28 cellular contexts compared by ENCODE assay signal in genomic region chr18:74113711-74114110, GRCh38. TPM values are rescaled to one million over a fixed set of nuclear protein-coding genes. Genes with fewer than 3 reads are reported as not detected.
A peak's percentile ranks its signal among the peaks of the same experiment; 100 is the strongest.
DNase-seq lines count a peak whose midpoint lies in the region; ATAC-seq and TF ChIP-seq lines count a peak whose summit lies in the region.
"Had no signal": no experiment of that assay in that cellular context is flagged by ENCODE, and none has a peak within 500 bp of the region (broad histone marks: within the 10 kb centered on the region; RNA-seq: fewer than 3 reads in every experiment).

No MANE protein-coding gene starts in this region.

- ATAC-seq in activated CD8-positive, alpha-beta T cell treated with anti-CD3 and anti-CD28 coated beads for 36 hours = peak; percentile 47
- ATAC-seq in activated CD4-positive, CD25-positive, alpha-beta regulatory T cell treated with anti-CD3 and anti-CD28 coated beads, Interleukin-2, amount 50 U/mL, for 24 hours = no peak
- ATAC-seq: activated naive CD4-positive, alpha-beta T cell treated with anti-CD3 and anti-CD28 coated beads, Interleukin-2, amount 50 U/mL, for 72 hours; activated T-helper 17 cell treated with anti-CD3 and anti-CD28 coated beads, Interleukin-2, amount 50 U/mL, for 72 hours; left lobe of liver; right cardiac atrium had no signal

- no peaks in the 10 kb centered on the region for H3K27me3 ChIP-seq in neural progenitor cell

- no peak overlapping the region for H3K4me3 Mint-ChIP-seq in activated naive CD4-positive, alpha-beta T cell treated with anti-CD3 and anti-CD28 coated beads for 36 hours
- no peak overlapping the region for H3K4me3 Mint-ChIP-seq in activated CD8-positive, alpha-beta T cell treated with anti-CD3 and anti-CD28 coated beads for 36 hours
- no peak overlapping the region for H3K4me3 Mint-ChIP-seq in neural progenitor cell
- no peak overlapping the region for H3K4me3 Mint-ChIP-seq in activated CD4-positive, alpha-beta T cell treated with anti-CD3 and anti-CD28 coated beads, Interleukin-2, amount 10 ng/mL, durations not matched to agents 7 days and 5 days
- H3K4me3 Mint-ChIP-seq: activated T-helper 17 cell treated with anti-CD3 and anti-CD28 coated beads, Interleukin-2, amount 50 U/mL, for 72 hours; memory B cell; neural crest cell had no signal

- TF ChIP-seq CTCF in activated CD8-positive, alpha-beta T cell treated with anti-CD3 and anti-CD28 coated beads for 36 hours (IDR thresholded peaks at IDR 0.05) = no peak
- no peak for TF ChIP-seq CTCF in neural progenitor cell (IDR thresholded peaks at IDR 0.05)

- H2AFZ ChIP-seq in neural progenitor cell (replicated peaks) = no peak overlapping the region

- no peaks in the 10 kb centered on the region for H3K79me2 ChIP-seq in neural progenitor cell (ENCODE audit: low read depth)

- H3K27ac ChIP-seq in neural progenitor cell = no peak overlapping the region
- H3K27ac ChIP-seq: epithelial cell of prostate, HL-60 had no signal

- H3K4me2 ChIP-seq in neural progenitor cell = peak overlapping the region; percentile 39

- H3K36me3 ChIP-seq in neural progenitor cell = no peaks in the 10 kb centered on the region

- peaks cover 12% of the 10 kb centered on the region for H3K36me3 Mint-ChIP-seq in activated naive CD4-positive, alpha-beta T cell treated with anti-CD3 and anti-CD28 coated beads for 36 hours (ENCODE audit: low read depth)
- peaks cover 9% of the 10 kb centered on the region for H3K36me3 Mint-ChIP-seq in activated CD8-positive, alpha-beta T cell treated with anti-CD3 and anti-CD28 coated beads for 36 hours (ENCODE audit: low read depth)
- H3K36me3 Mint-ChIP-seq in neural progenitor cell = peaks cover 5% of the 10 kb centered on the region
- H3K36me3 Mint-ChIP-seq in activated CD4-positive, alpha-beta T cell treated with anti-CD3 and anti-CD28 coated beads, Interleukin-2, amount 10 ng/mL, durations not matched to agents 7 days and 5 days (ENCODE audit: low read depth) = peaks cover 3% of the 10 kb centered on the region

- DNase-seq in activated naive CD4-positive, alpha-beta T cell treated with anti-CD3 and anti-CD28 coated beads for 36 hours = peak; percentile 10
- no peak for DNase-seq in activated naive CD4-positive, alpha-beta T cell treated with Interleukin-2 at 50 U/mL for 16 hours
- no peak for DNase-seq in activated CD8-positive, alpha-beta T cell treated with anti-CD3 and anti-CD28 coated beads for 36 hours
- DNase-seq in neural progenitor cell (ENCODE audit: low spot score) (no peak), superior temporal gyrus (ENCODE audit: extremely low spot score) (no peak), NCI-H446 treated with DMSO at 0.1 percent for 48 hours (lab: John Stamatoyannopoulos, UW) (no peak)
- DNase-seq in activated CD4-positive, alpha-beta T cell treated with anti-CD3 and anti-CD28 coated beads, Interleukin-2, amount 10 ng/mL, durations not matched to agents 7 days and 5 days = no peak
- DNase-seq: anterior cingulate cortex; Calu3; effector CD8-positive, alpha-beta T cell; H7; Kasumi-1; NCI-H146; NCI-H226; NCI-H774; posterior cingulate gyrus; right cardiac atrium; stimulated activated CD4-positive, alpha-beta T cell treated with anti-CD3 and anti-CD28 coated beads, Interleukin-12 subunit alpha, Interleukin-12 subunit beta, amount 100 ng/mL, for 4 hours; stimulated activated CD4-positive, alpha-beta T cell treated with anti-CD3 and anti-CD28 coated beads, Interleukin-2, amount 100 ng/mL, for 48 hours; trophoblast cell had no signal

- H3K27ac Mint-ChIP-seq in activated naive CD4-positive, alpha-beta T cell treated with anti-CD3 and anti-CD28 coated beads for 36 hours = no peak overlapping the region
- H3K27ac Mint-ChIP-seq in activated CD8-positive, alpha-beta T cell treated with anti-CD3 and anti-CD28 coated beads for 36 hours = no peak overlapping the region
- H3K27ac Mint-ChIP-seq in neural progenitor cell = no peak overlapping the region
- no peak overlapping the region for H3K27ac Mint-ChIP-seq in activated CD4-positive, alpha-beta T cell treated with anti-CD3 and anti-CD28 coated beads, Interleukin-2, amount 10 ng/mL, durations not matched to agents 7 days and 5 days
- H3K27ac Mint-ChIP-seq: activated naive CD4-positive, alpha-beta T cell treated with anti-CD3 and anti-CD28 coated beads, Interleukin-2, amount 50 U/mL, for 72 hours; memory B cell had no signal

- H3K4me3 ChIP-seq in neural progenitor cell = no peak overlapping the region

- no peaks in the 10 kb centered on the region for H3K27me3 Mint-ChIP-seq in activated naive CD4-positive, alpha-beta T cell treated with anti-CD3 and anti-CD28 coated beads for 36 hours (ENCODE audit: low read depth)
- H3K27me3 Mint-ChIP-seq in activated CD8-positive, alpha-beta T cell treated with anti-CD3 and anti-CD28 coated beads for 36 hours = no peaks in the 10 kb centered on the region
- no peaks in the 10 kb centered on the region for H3K27me3 Mint-ChIP-seq in neural progenitor cell (ENCODE audit: insufficient read depth, low read depth)
- peaks cover 2% of the 10 kb centered on the region for H3K27me3 Mint-ChIP-seq in activated CD4-positive, alpha-beta T cell treated with anti-CD3 and anti-CD28 coated beads, Interleukin-2, amount 10 ng/mL, durations not matched to agents 7 days and 5 days
- H3K27me3 Mint-ChIP-seq: activated T-helper 17 cell treated with anti-CD3 and anti-CD28 coated beads, Interleukin-2, amount 50 U/mL, for 72 hours; memory B cell had no signal

- CTCF ChIA-PET in activated naive CD4-positive, alpha-beta T cell treated with anti-CD3 and anti-CD28 coated beads for 36 hours (lab: Charles Lee) = interaction anchor here (1.2 to 5.1 kb wide), 3 partner anchors 31 to 74 kb away, joined by 4 to 46 read pairs (median 5); no protein-coding TSS in a partner anchor
- CTCF ChIA-PET in activated CD8-positive, alpha-beta T cell treated with anti-CD3 and anti-CD28 coated beads for 36 hours (lab: Charles Lee) = interaction anchor here (1.2 to 4.7 kb wide), 5 partner anchors 19 to 74 kb away, joined by 3 to 28 read pairs (median 3); no protein-coding TSS in a partner anchor
- CTCF ChIA-PET in activated CD4-positive, alpha-beta T cell treated with anti-CD3 and anti-CD28 coated beads, Interleukin-2, amount 10 ng/mL, durations not matched to agents 7 days and 5 days (lab: Charles Lee) = interaction anchor here (0.9 kb wide), 1 partner anchor 14 kb away, joined by 3 read pairs; no protein-coding TSS in a partner anchor

- H3K9me3 ChIP-seq in neural progenitor cell (ENCODE audit: low read depth) = no peaks in the 10 kb centered on the region

- no peaks in the 10 kb centered on the region for H4K20me1 ChIP-seq in neural progenitor cell (ENCODE audit: low read depth)

- H3K4me1 ChIP-seq in neural progenitor cell = peaks cover 18% of the 10 kb centered on the region

- peaks cover 12% of the 10 kb centered on the region for H3K9me3 Mint-ChIP-seq in activated naive CD4-positive, alpha-beta T cell treated with anti-CD3 and anti-CD28 coated beads for 36 hours
- H3K9me3 Mint-ChIP-seq in activated CD8-positive, alpha-beta T cell treated with anti-CD3 and anti-CD28 coated beads for 36 hours = peaks cover 8% of the 10 kb centered on the region
- peaks cover 19% of the 10 kb centered on the region for H3K9me3 Mint-ChIP-seq in neural progenitor cell
- H3K9me3 Mint-ChIP-seq in activated CD4-positive, alpha-beta T cell treated with anti-CD3 and anti-CD28 coated beads, Interleukin-2, amount 10 ng/mL, durations not matched to agents 7 days and 5 days = peaks cover 11% of the 10 kb centered on the region

- intact Hi-C loops in activated naive CD4-positive, alpha-beta T cell treated with anti-CD3 and anti-CD28 coated beads for 36 hours (cut with micrococcal nuclease) = no loop called here
- intact Hi-C loops in activated CD8-positive, alpha-beta T cell treated with anti-CD3 and anti-CD28 coated beads for 36 hours (cut with micrococcal nuclease) = no loop called here

- POLR2A ChIA-PET in activated CD8-positive, alpha-beta T cell treated with anti-CD3 and anti-CD28 coated beads for 36 hours (lab: Charles Lee) = interaction anchor here (1.0 kb wide), 2 partner anchors 13 to 484 kb away, joined by 3 to 4 read pairs; partner anchors contain the start of gene ZNF407
- POLR2A ChIA-PET in activated CD4-positive, alpha-beta T cell treated with anti-CD3 and anti-CD28 coated beads, Interleukin-2, amount 10 ng/mL, durations not matched to agents 7 days and 5 days (lab: Charles Lee) = no interaction called here

- no peak overlapping the region for H3K9ac ChIP-seq in neural progenitor cell

- H3F3A ChIP-seq in neural progenitor cell (ENCODE audit: low read depth) = peaks cover 4% of the 10 kb centered on the region

- H3K4me1 Mint-ChIP-seq in activated naive CD4-positive, alpha-beta T cell treated with anti-CD3 and anti-CD28 coated beads for 36 hours (ENCODE audit: low read depth) = peaks cover 11% of the 10 kb centered on the region
- H3K4me1 Mint-ChIP-seq in activated CD8-positive, alpha-beta T cell treated with anti-CD3 and anti-CD28 coated beads for 36 hours (ENCODE audit: low read depth) = peaks cover 9% of the 10 kb centered on the region
- H3K4me1 Mint-ChIP-seq in neural progenitor cell = peaks cover 21% of the 10 kb centered on the region
- peaks cover 23% of the 10 kb centered on the region for H3K4me1 Mint-ChIP-seq in activated CD4-positive, alpha-beta T cell treated with anti-CD3 and anti-CD28 coated beads, Interleukin-2, amount 10 ng/mL, durations not matched to agents 7 days and 5 days
- H3K4me1 Mint-ChIP-seq: activated T-helper 17 cell treated with anti-CD3 and anti-CD28 coated beads, Interleukin-2, amount 50 U/mL, for 72 hours; memory B cell had no signal

RNA-seq across cellular contexts. Expression of gene FBXO15, which starts 33.9 kb away (rescaled TPM):
- 1 to 10 TPM; 1.2 to 1.3 TPM for total RNA-seq in activated naive CD4-positive, alpha-beta T cell treated with anti-CD3 and anti-CD28 coated beads for 36 hours
- 1 to 10 TPM; 2.1 TPM for total RNA-seq in activated CD8-positive, alpha-beta T cell treated with anti-CD3 and anti-CD28 coated beads for 36 hours
- total RNA-seq in neural progenitor cell (ENCODE audit: low replicate concordance) = 2.2 and 2.8 TPM in 2 replicates
- total RNA-seq in activated CD4-positive, alpha-beta T cell treated with anti-CD3 and anti-CD28 coated beads, Interleukin-2, amount 10 ng/mL, durations not matched to agents 7 days and 5 days = under 1 TPM; 0.54 to 0.89 TPM

RNA-seq across cellular contexts. Expression of gene TIMM21, which starts 34.6 kb away (rescaled TPM):
- total RNA-seq in activated naive CD4-positive, alpha-beta T cell treated with anti-CD3 and anti-CD28 coated beads for 36 hours = 10 to 100 TPM; 35.6 to 37.7 TPM
- 10 to 100 TPM; 70.2 to 71.2 TPM for total RNA-seq in activated CD8-positive, alpha-beta T cell treated with anti-CD3 and anti-CD28 coated beads for 36 hours
- 24.0 and 28.4 TPM in 2 replicates for total RNA-seq in neural progenitor cell (ENCODE audit: low replicate concordance)
- total RNA-seq in activated CD4-positive, alpha-beta T cell treated with anti-CD3 and anti-CD28 coated beads, Interleukin-2, amount 10 ng/mL, durations not matched to agents 7 days and 5 days = 10 to 100 TPM; 23.8 to 24.6 TPM
